7 cellular contexts compared by ENCODE assay signal in genomic region chr2:75416420-75417342, GRCh38.
DNase-seq lines count a peak whose midpoint lies in the region; ATAC-seq lines count a peak whose summit lies in the region.

No MANE protein-coding gene starts in this region.

- peak; percentile 65 for ATAC-seq in GM18870 (IDR thresholded peaks at IDR 0.05; ENCODE audit: unreplicated experiment)
- ATAC-seq in HG02759 (IDR thresholded peaks at IDR 0.05; ENCODE audit: unreplicated experiment), result peak; percentile 76

- no peak overlapping the region for H3K27ac ChIP-seq in SK-N-MC

- H3K4me3 ChIP-seq in SK-N-MC, result peak overlapping the region; percentile 38; the same call in 1 of the 2 replicates

- no peak overlapping the region for H3K9ac ChIP-seq in SK-N-MC (ENCODE audit: insufficient read length)

- no peaks in the 10 kb centered on the region for H3K36me3 ChIP-seq in SK-N-MC (ENCODE audit: insufficient read depth, low read length)

- no peaks in the 10 kb centered on the region for H3K9me3 ChIP-seq in SK-N-MC (ENCODE audit: low read depth, low read length)

- DNase-seq in SK-N-MC (ENCODE audit: low read depth, low spot score), result peak; percentile 28
- DNase-seq in renal cortical epithelial cell (ENCODE audit: low read depth), result peak; percentile 55
- no peak for DNase-seq in NCI-H1092 (lab: John Stamatoyannopoulos, UW)
- no peak for DNase-seq in activated CD4-positive, alpha-beta T cell treated with anti-CD3 and anti-CD28 coated beads, Interleukin-2, amount 50 U/mL, for 4 hours
- no peak for DNase-seq in NK-92 (lab: John Stamatoyannopoulos, UW; ENCODE audit: unreplicated experiment)

Comparison
In these comparisons a context has a peak if more than half of its experiments do, and no peak if none do; other contexts are left out.
1. DNase-seq: peak in SK-N-MC (single experiment) and renal cortical epithelial cell (single experiment); none in NCI-H1092 (single experiment), activated CD4-positive, alpha-beta T cell treated with anti-CD3 and anti-CD28 coated beads, Interleukin-2, amount 50 U/mL, for 4 hours (0 of 2) and NK-92 (single experiment).